Comparison of ENCODE assay signal across 31 cellular contexts in genomic region chr5:100791376-100791775, GRCh38.
"Had no signal": no experiment of that assay in that cellular context is flagged by ENCODE, and none has a peak within 500 bp of the region (broad histone marks: within the 10 kb centered on the region; RNA-seq: fewer than 3 reads in every experiment).

No MANE protein-coding gene starts in this region.

- H3K36me3 ChIP-seq: ascending aorta, brain microvascular endothelial cell, gastrocnemius medialis, left lung, lower lobe of right lung, uterus had no signal

- H3K27me3 Mint-ChIP-seq: activated CD4-positive, alpha-beta T cell treated with anti-CD3 and anti-CD28 coated beads for 36 hours; activated naive CD8-positive, alpha-beta T cell treated with anti-CD3 and anti-CD28 coated beads, Interleukin-2, amount 10 ng/mL, durations not matched to agents 7 days and 5 days; stimulated activated memory B cell treated with anti-CD40 and anti-IgM and Interleukin-4, amounts not matched to agents 10 μg/mL and 1 μg/mL and 100 μg/mL, for 72 hours; type B pancreatic cell had no signal

- H3K4me3 ChIP-seq: ascending aorta, gastrocnemius medialis, left lung, lower lobe of right lung, skin epidermis, uterus had no signal

- H3K4me1 ChIP-seq: ascending aorta, gastrocnemius medialis, left lung, lower lobe of right lung, uterus had no signal

- ATAC-seq: activated CD4-positive, alpha-beta T cell treated with anti-CD3 and anti-CD28 coated beads for 36 hours; effector memory CD8-positive, alpha-beta T cell; gastrocnemius medialis; left lung; lower lobe of right lung; natural killer cell; sciatic nerve; stimulated activated memory B cell treated with anti-CD40 and anti-IgM and Interleukin-4, amounts not matched to agents 10 μg/mL and 1 μg/mL and 100 μg/mL, for 72 hours; stimulated activated naive CD8-positive, alpha-beta T cell treated with anti-CD3 and anti-CD28 coated beads, Interleukin-15, amount 100 ng/mL, for 72 hours had no signal

- H3K27me3 ChIP-seq: ascending aorta, brain microvascular endothelial cell, gastrocnemius medialis, left lung, uterus had no signal

- H3K36me3 Mint-ChIP-seq: activated naive CD4-positive, alpha-beta T cell treated with anti-CD3 and anti-CD28 coated beads, Interleukin-2, amount 10 ng/mL, durations not matched to agents 7 days and 5 days; natural killer cell; type B pancreatic cell had no signal

- H3K9me3 ChIP-seq: ascending aorta, gastrocnemius medialis, uterus had no signal

- H3K4me3 Mint-ChIP-seq: activated CD4-positive, alpha-beta T cell treated with anti-CD3 and anti-CD28 coated beads for 36 hours; activated naive CD4-positive, alpha-beta T cell treated with anti-CD3 and anti-CD28 coated beads, Interleukin-2, amount 10 ng/mL, durations not matched to agents 7 days and 5 days; activated naive CD8-positive, alpha-beta T cell treated with anti-CD3 and anti-CD28 coated beads, Interleukin-2, amount 10 ng/mL, durations not matched to agents 7 days and 5 days; activated T-helper 1 cell treated with anti-CD3 and anti-CD28 coated beads, Interleukin-12 subunit alpha, Interleukin-12 subunit beta, Interleukin-2, Interleukin-4 antibody, amounts not matched to agents 30 ng/mL and 10 ng/mL and 1 ng/mL, durations not matched to agents 14 hours and 24 hours and 36 hours; natural killer cell; stimulated activated memory B cell treated with anti-CD40 and anti-IgM and Interleukin-4, amounts not matched to agents 10 μg/mL and 1 μg/mL and 100 μg/mL, for 72 hours; stimulated activated naive CD8-positive, alpha-beta T cell treated with anti-CD3 and anti-CD28 coated beads, Interleukin-15, amount 100 ng/mL, for 72 hours had no signal

- H3K9me3 Mint-ChIP-seq: effector memory CD8-positive, alpha-beta T cell; natural killer cell; type B pancreatic cell had no signal

- H3K27ac Mint-ChIP-seq: activated CD4-positive, alpha-beta T cell treated with anti-CD3 and anti-CD28 coated beads for 36 hours; activated naive CD4-positive, alpha-beta T cell treated with anti-CD3 and anti-CD28 coated beads, Interleukin-2, amount 10 ng/mL, durations not matched to agents 7 days and 5 days; activated naive CD8-positive, alpha-beta T cell treated with anti-CD3 and anti-CD28 coated beads, Interleukin-2, amount 10 ng/mL, durations not matched to agents 7 days and 5 days; activated T-helper 1 cell treated with anti-CD3 and anti-CD28 coated beads, Interleukin-12 subunit alpha, Interleukin-12 subunit beta, Interleukin-2, Interleukin-4 antibody, amounts not matched to agents 30 ng/mL and 10 ng/mL and 1 ng/mL, durations not matched to agents 14 hours and 24 hours and 36 hours; natural killer cell; type B pancreatic cell had no signal

- DNase-seq: activated CD4-positive, alpha-beta T cell treated with anti-CD3 and anti-CD28 coated beads for 36 hours; activated CD4-positive, alpha-beta T cell treated with anti-CD3 and anti-CD28 coated beads, Interleukin-2, amount 50 U/mL, for 48 hours; activated CD4-positive, CD25-positive, alpha-beta regulatory T cell; activated CD8-positive, alpha-beta memory T cell treated with anti-CD3 and anti-CD28 coated beads for 24 hours; activated effector memory CD4-positive, alpha-beta T cell treated with anti-CD3 and anti-CD28 coated beads, Interleukin-2, amount 50 U/mL, for 16 hours; activated naive CD4-positive, alpha-beta T cell treated with anti-CD3 and anti-CD28 coated beads, Interleukin-2, amount 10 ng/mL, durations not matched to agents 7 days and 5 days; activated naive CD8-positive, alpha-beta T cell treated with anti-CD3 and anti-CD28 coated beads, Interleukin-2, amount 10 ng/mL, durations not matched to agents 7 days and 5 days; activated T-cell treated with anti-CD3 and anti-CD28 coated beads, Interleukin-2, amount 50 U/mL, for 1 hour; brain microvascular endothelial cell; caudate nucleus; cortex of kidney; effector memory CD8-positive, alpha-beta T cell; gastrocnemius medialis; glutamatergic neuron; islet precursor cell; left lung; lower lobe of right lung; mesendoderm; natural killer cell; retina; stimulated activated CD4-positive, alpha-beta T cell treated with anti-CD3 and anti-CD28 coated beads, Interleukin-12 subunit alpha, Interleukin-12 subunit beta, amount 100 ng/mL, for 4 hours; stimulated activated CD4-positive, alpha-beta T cell treated with anti-CD3 and anti-CD28 coated beads, Interleukin-4, amount 100 ng/mL, for 24 hours; stimulated activated naive CD8-positive, alpha-beta T cell treated with anti-CD3 and anti-CD28 coated beads, Interleukin-15, amount 100 ng/mL, for 72 hours; substantia nigra; uterus had no signal

- H3K27ac ChIP-seq: ascending aorta, brain microvascular endothelial cell, gastrocnemius medialis, left lung, lower lobe of right lung, skin epidermis, uterus had no signal
